Comparison of ENCODE assay signal across 15 cellular contexts in the genomic region with DNA sequence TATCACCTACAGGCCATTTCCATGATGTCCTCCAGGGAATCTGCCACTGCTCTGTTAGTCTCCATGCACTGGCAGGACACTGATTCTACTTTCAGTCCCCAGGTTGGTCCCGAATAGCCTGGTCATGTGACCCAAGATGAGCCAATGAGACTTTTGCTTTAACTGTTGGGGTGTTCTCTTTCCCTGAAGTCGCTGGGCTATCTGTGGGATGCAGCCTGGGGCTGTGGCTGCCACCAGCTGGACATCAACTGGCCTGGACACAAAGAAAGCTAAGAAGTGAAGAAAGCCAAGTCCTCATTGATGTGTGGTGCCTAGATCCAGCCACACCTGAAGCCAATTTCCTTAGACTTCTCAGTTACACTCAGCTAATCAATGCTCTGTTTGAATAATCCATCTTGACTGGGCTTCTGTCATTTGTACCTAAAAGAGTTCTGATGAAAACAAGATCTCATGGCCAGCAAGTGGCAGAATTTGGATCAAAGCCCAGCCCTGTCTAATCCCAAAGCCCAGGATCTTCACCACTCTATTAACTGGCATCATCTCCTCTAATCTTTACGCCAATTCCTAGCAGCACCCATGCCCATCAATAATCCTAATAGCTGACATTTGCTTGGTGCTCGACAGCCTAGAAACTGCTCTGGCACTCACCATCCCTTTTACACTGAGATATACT. TPM values are rescaled to one million over a fixed set of nuclear protein-coding genes. Genes with fewer than 3 reads are reported as not detected.
DNase-seq lines count a peak whose midpoint lies in the region; ATAC-seq and TF ChIP-seq lines count a peak whose summit lies in the region.
"Had no signal": no experiment of that assay in that cellular context is flagged by ENCODE, and none has a peak within 500 bp of the region (broad histone marks: within the 10 kb centered on the region; RNA-seq: fewer than 3 reads in every experiment).

No MANE protein-coding gene starts in this region.

- H3K27ac ChIP-seq in GM23248 (peak overlapping the region; percentile 91), body of pancreas (peak overlapping the region; percentile 80 to 92 (median 88)), liver (ENCODE audit: low read depth in 1 of 2, low read length in 2 of 2) (peak overlapping the region; percentile 62 to 91), skeletal muscle tissue (ENCODE audit: low read depth, low read length) (peak overlapping the region; percentile 76)

- H2AFZ ChIP-seq in GM23248 = no peak overlapping the region

- H3K36me3 ChIP-seq in GM23248 (ENCODE audit: low read depth) (no peaks in the 10 kb centered on the region), body of pancreas (replicated peaks in 1 of 2; ENCODE audit: insufficient read depth in 1 of 2, low read depth in 2 of 2) (no peaks in the 10 kb centered on the region), liver (ENCODE audit: control insufficient read depth in 4 of 4, insufficient read depth in 3 of 4, low read depth in 1 of 4, low read length in 3 of 4) (no peaks in the 10 kb centered on the region), skeletal muscle tissue (ENCODE audit: control insufficient read depth in 3 of 3, insufficient read depth in 3 of 3, low read length in 3 of 3) (peaks cover 0 to 3% (median 1%) of the 10 kb centered on the region in 3 donors)
- H3K36me3 ChIP-seq: spleen had no signal

- WGBS in GM23248 (ENCODE audit: low coverage in 1 of 2, low lambda C conversion rate in 2 of 2, missing lambda C conversion rate in 2 of 2), 2 experiments = 58% methylated on average over 4 of the region's 4 CpGs
- WGBS in body of pancreas, 2 donors = 59 to 68% methylated on average over 3 to 4 of the region's 4 CpGs
- 88% methylated on average over 4 of the region's 4 CpGs for WGBS in liver

- peaks cover 44% of the 10 kb centered on the region for H3F3A ChIP-seq in GM23248 (ENCODE audit: insufficient read depth)

- TF ChIP-seq RAD21 in liver (IDR thresholded peaks at IDR 0.05) = no peak

- TF ChIP-seq CTCF in body of pancreas (IDR thresholded peaks at IDR 0.05) (no peak), liver (IDR thresholded peaks at IDR 0.05; ENCODE audit: low read depth, low read length, missing input control) (no peak)

- in situ Hi-C loops in GM23248 (cut with MboI) = no loop called here

- H3K27me3 ChIP-seq in GM23248 (replicated peaks; ENCODE audit: insufficient read depth) (no peaks in the 10 kb centered on the region), body of pancreas (no peaks in the 10 kb centered on the region), liver (ENCODE audit: control insufficient read depth in 4 of 4, insufficient read depth in 4 of 4, low read length in 3 of 4) (no peaks in the 10 kb centered on the region), skeletal muscle tissue (ENCODE audit: control insufficient read depth in 3 of 3, insufficient read depth in 3 of 3, low read length in 3 of 3) (no peaks in the 10 kb centered on the region)
- H3K27me3 ChIP-seq: spleen had no signal

- intact Hi-C loops in body of pancreas (cut with DNase I) = no loop called here

- DNase-seq in GM23248 (peak; percentile 13), body of pancreas (no peak), EL (no peak), HPDE6-E6E7 (ENCODE audit: extremely low spot score) (no peak), NAMALWA (ENCODE audit: low spot score) (no peak)
- DNase-seq: activated CD8-positive, alpha-beta T cell treated with anti-CD3 and anti-CD28 coated beads for 36 hours; activated naive CD4-positive, alpha-beta T cell; KBM-7; naive thymus-derived CD8-positive, alpha-beta T cell; NCI-H2029; SHP77 had no signal

- H3K9me3 ChIP-seq in GM23248 (ENCODE audit: low read depth) (no peaks in the 10 kb centered on the region), body of pancreas (no peaks in the 10 kb centered on the region), liver (ENCODE audit: control insufficient read depth in 4 of 4, low read length in 3 of 4) (no peaks in the 10 kb centered on the region), skeletal muscle tissue (ENCODE audit: control insufficient read depth in 3 of 3, low read length in 3 of 3) (no peaks in the 10 kb centered on the region)
- H3K9me3 ChIP-seq: spleen had no signal

- H3K79me2 ChIP-seq in GM23248 (ENCODE audit: insufficient read depth) = peaks cover 35% of the 10 kb centered on the region

- peaks cover 68% of the 10 kb centered on the region for H3K4me1 ChIP-seq in GM23248 (ENCODE audit: insufficient read depth)
- H3K4me1 ChIP-seq in body of pancreas = peaks cover 75% of the 10 kb centered on the region
- peaks cover 27 to 58% (median 51%) of the 10 kb centered on the region in 4 donors for H3K4me1 ChIP-seq in liver (ENCODE audit: control insufficient read depth in 4 of 4, insufficient read depth in 4 of 4, low read length in 3 of 4)
- H3K4me1 ChIP-seq in skeletal muscle tissue (ENCODE audit: control insufficient read depth in 3 of 3, insufficient read depth in 3 of 3, low read length in 3 of 3) = peaks cover 58 to 61% (median 60%) of the 10 kb centered on the region in 3 donors

- no peaks in the 10 kb centered on the region for H4K20me1 ChIP-seq in GM23248 (ENCODE audit: insufficient read depth)

- H3K9ac ChIP-seq in GM23248 (peak overlapping the region; percentile 80), liver (ENCODE audit: low read depth in 1 of 2, low read length in 2 of 2) (no peak overlapping the region), skeletal muscle tissue (ENCODE audit: low read depth in 1 of 3, low read length in 3 of 3) (no peak overlapping the region)

- no peak for TF ChIP-seq POLR2A in body of pancreas (IDR thresholded peaks at IDR 0.05)

- no peak for ATAC-seq in body of pancreas
- ATAC-seq in GM21717 (IDR thresholded peaks at IDR 0.05; ENCODE audit: unreplicated experiment) = no peak
- ATAC-seq: activated CD8-positive, alpha-beta T cell treated with anti-CD3 and anti-CD28 coated beads for 36 hours; naive thymus-derived CD8-positive, alpha-beta T cell had no signal

- H3K4me3 ChIP-seq in GM23248 (no peak overlapping the region), body of pancreas (no peak overlapping the region), liver (ENCODE audit: low read depth in 1 of 3, low read length in 3 of 3) (no peak overlapping the region), skeletal muscle tissue (ENCODE audit: low read length in 3 of 3) (no peak overlapping the region)
- H3K4me3 ChIP-seq: spleen had no signal

- H3K9me2 ChIP-seq in GM23248 (ENCODE audit: insufficient read depth) = no peaks in the 10 kb centered on the region

- peak overlapping the region; percentile 31 for H3K4me2 ChIP-seq in GM23248 (ENCODE audit: unreplicated experiment)

TF ChIP-seq in liver, 16 proteins besides CTCF, POLR2A, EP300 and RAD21 (continues in another document):
- TF ChIP-seq MAX (IDR thresholded peaks at IDR 0.05) (no peak), EGR1 (IDR thresholded peaks at IDR 0.05; ENCODE audit: low read depth in 2 of 2) (no peak), SP1 (IDR thresholded peaks at IDR 0.05) (no peak), YY1 (IDR thresholded peaks at IDR 0.05) (no peak), HNF4A (conservative IDR thresholded peaks at IDR 0.05) (no peak), FOXA2 (IDR thresholded peaks at IDR 0.05) (no peak), FOXA1 (IDR thresholded peaks at IDR 0.05) (no peak), RXRA (IDR thresholded peaks at IDR 0.05) (no peak), HNF4G (IDR thresholded peaks at IDR 0.05) (no peak)
- TF ChIP-seq, protein P1, sequence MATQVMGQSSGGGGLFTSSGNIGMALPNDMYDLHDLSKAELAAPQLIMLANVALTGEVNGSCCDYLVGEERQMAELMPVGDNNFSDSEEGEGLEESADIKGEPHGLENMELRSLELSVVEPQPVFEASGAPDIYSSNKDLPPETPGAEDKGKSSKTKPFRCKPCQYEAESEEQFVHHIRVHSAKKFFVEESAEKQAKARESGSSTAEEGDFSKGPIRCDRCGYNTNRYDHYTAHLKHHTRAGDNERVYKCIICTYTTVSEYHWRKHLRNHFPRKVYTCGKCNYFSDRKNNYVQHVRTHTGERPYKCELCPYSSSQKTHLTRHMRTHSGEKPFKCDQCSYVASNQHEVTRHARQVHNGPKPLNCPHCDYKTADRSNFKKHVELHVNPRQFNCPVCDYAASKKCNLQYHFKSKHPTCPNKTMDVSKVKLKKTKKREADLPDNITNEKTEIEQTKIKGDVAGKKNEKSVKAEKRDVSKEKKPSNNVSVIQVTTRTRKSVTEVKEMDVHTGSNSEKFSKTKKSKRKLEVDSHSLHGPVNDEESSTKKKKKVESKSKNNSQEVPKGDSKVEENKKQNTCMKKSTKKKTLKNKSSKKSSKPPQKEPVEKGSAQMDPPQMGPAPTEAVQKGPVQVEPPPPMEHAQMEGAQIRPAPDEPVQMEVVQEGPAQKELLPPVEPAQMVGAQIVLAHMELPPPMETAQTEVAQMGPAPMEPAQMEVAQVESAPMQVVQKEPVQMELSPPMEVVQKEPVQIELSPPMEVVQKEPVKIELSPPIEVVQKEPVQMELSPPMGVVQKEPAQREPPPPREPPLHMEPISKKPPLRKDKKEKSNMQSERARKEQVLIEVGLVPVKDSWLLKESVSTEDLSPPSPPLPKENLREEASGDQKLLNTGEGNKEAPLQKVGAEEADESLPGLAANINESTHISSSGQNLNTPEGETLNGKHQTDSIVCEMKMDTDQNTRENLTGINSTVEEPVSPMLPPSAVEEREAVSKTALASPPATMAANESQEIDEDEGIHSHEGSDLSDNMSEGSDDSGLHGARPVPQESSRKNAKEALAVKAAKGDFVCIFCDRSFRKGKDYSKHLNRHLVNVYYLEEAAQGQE (IDR thresholded peaks at IDR 0.05) = no peak

RNA-seq across cellular contexts. Expression of gene SH3PXD2B, which starts 37.1 kb away (rescaled TPM):
- 19.8 and 20.7 TPM in 2 replicates for total RNA-seq in GM23248 (2014; rRNA removed; shearing (Covaris generic))
- polyA plus RNA-seq in GM23248 (2016; fragmentation: Nextera tagmentation; extraction: Ambion mirVana) (15.2 and 15.5 TPM in 2 replicates), liver (1 to 10 TPM; 1.1 to 3.0 TPM)
- total RNA-seq in body of pancreas (10 to 100 TPM in 1 of 2 donors, 1 to 10 TPM in 1; 9.9 to 16.9 TPM), liver (1 to 10 TPM; 1.4 to 3.3 TPM), skeletal muscle tissue (12.0 TPM)
